ENCODE assay signal across 31 cellular contexts in the genomic region with DNA sequence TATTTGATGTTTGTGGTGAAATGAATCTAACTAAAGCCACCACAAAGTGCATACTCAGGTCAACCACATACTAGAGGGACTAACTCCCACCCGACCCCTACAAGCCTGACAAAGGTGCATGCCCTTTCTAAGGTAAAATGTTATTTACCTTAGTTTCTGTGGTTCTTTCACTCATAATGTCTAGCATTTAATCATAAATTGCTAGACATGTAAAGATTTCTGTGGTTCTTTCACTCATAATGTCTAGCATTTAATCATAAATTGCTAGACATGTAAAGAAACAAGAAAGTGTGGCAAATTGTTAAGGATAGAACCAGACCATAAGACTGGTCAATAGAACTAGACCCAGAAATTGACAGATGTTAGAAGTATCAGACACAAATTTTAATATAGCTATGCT.
A peak's percentile ranks its signal among the peaks of the same experiment; 100 is the strongest.
DNase-seq lines count a peak whose midpoint lies in the region; ATAC-seq, FAIRE-seq and TF ChIP-seq lines count a peak whose summit lies in the region.
"Had no signal": no experiment of that assay in that cellular context is flagged by ENCODE, and none has a peak within 500 bp of the region (broad histone marks: within the 10 kb centered on the region; RNA-seq: fewer than 3 reads in every experiment).

No MANE protein-coding gene starts in this region.

- TF ChIP-seq EP300 in A549 (IDR thresholded peaks at IDR 0.05): no peak

- no peak for TF ChIP-seq POLR2A in A549 (IDR thresholded peaks at IDR 0.05; ENCODE audit: low read length)

- 19% methylated on average over 1 of the region's 1 CpG for WGBS in A549 (ENCODE audit: missing lambda C conversion rate)

- H3K9me3 ChIP-seq in A549 (peaks cover 15% of the 10 kb centered on the region; the same call in 2 of the 3 replicates), HEK293 (ENCODE audit: control insufficient read depth, insufficient read depth, low read depth, low read length) (no peaks in the 10 kb centered on the region), osteoblast (ENCODE audit: low read depth, low read length) (peaks cover 3% of the 10 kb centered on the region)
- H3K9me3 ChIP-seq: BE2C, Caco-2 had no signal

- no peak for ATAC-seq in A549
- ATAC-seq: CD8-positive, alpha-beta T cell had no signal

- no peak for DNase-seq in A549 (ENCODE audit: low read depth in 1 of 2, low spot score in 1 of 2)
- DNase-seq in D721Med (ENCODE audit: insufficient read length, low spot score): no peak
- no peak for DNase-seq in cerebellar nuclear complex (lab: John Stamatoyannopoulos, UW)
- DNase-seq in NCI-H524 (lab: John Stamatoyannopoulos, UW): no peak
- no peak for DNase-seq in osteoblast (ENCODE audit: insufficient read length, low spot score, missing footprints)
- DNase-seq: 8988T; ACHN; AML-193; BE2C; C1 segment of cervical spinal cord; Caco-2; Calu3; CD4-positive, alpha-beta memory T cell; CD4-positive, alpha-beta T cell; CD4-positive, CD25-positive, alpha-beta regulatory T cell; CD8-positive, alpha-beta memory T cell; CD8-positive, alpha-beta T cell; COR-L47; DMS 273 treated with DMSO at 0.1 percent for 48 hours; DMS153; DMS53; DMS79; DMS79 treated with DMSO at 0.1 percent for 48 hours; DND-41; EL had no signal

- no peak overlapping the region for H2AFZ ChIP-seq in osteoblast (ENCODE audit: low read length)

- FAIRE-seq in A549 (lab: Jason Lieb, UNC): peak; percentile 13
- peak; percentile 51 for FAIRE-seq in D721Med (lab: Jason Lieb, UNC)
- FAIRE-seq: A204.1 had no signal

- H3K36me3 ChIP-seq in HEK293 (ENCODE audit: control insufficient read depth in 2 of 2, insufficient read depth in 1 of 2, low read length in 2 of 2) (no peaks in the 10 kb centered on the region), osteoblast (ENCODE audit: insufficient read depth, low read length) (no peaks in the 10 kb centered on the region)
- H3K36me3 ChIP-seq: BE2C; BLaER1; BLaER1 treated with 17β-estradiol and CSF1 and Interleukin-3, amounts not matched to agents 10 nM and 100 nM had no signal

- no peak overlapping the region for H3K4me3 ChIP-seq in A549
- H3K4me3 ChIP-seq in HEK293 (ENCODE audit: low read depth, low read length): no peak overlapping the region
- H3K4me3 ChIP-seq in osteoblast (ENCODE audit: insufficient read depth, low read length): no peak overlapping the region
- H3K4me3 ChIP-seq: BLaER1; BLaER1 treated with 17β-estradiol and CSF1 and Interleukin-3, amounts not matched to agents 10 nM and 100 nM had no signal

- CTCF ChIA-PET in A549 (lab: Yijun Ruan, JAX) (no interaction called here), HEK293 (lab: Yijun Ruan, JAX) (no interaction called here)

- no peak overlapping the region for H3K4me2 ChIP-seq in A549
- H3K4me2 ChIP-seq in osteoblast (ENCODE audit: insufficient read depth, low read length): no peak overlapping the region
- H3K4me2 ChIP-seq: BLaER1; BLaER1 treated with 17β-estradiol and CSF1 and Interleukin-3, amounts not matched to agents 10 nM and 100 nM had no signal

- POLR2A ChIA-PET in A549 (lab: Yijun Ruan, JAX): no interaction called here
- POLR2A ChIA-PET in HEK293 (lab: Yijun Ruan, JAX): interaction anchor here (0.6 kb wide), 1 partner anchor 15 kb away, joined by 3 read pairs; no protein-coding TSS in a partner anchor

- no peaks in the 10 kb centered on the region for H3K79me2 ChIP-seq in osteoblast (ENCODE audit: insufficient read depth, low read length)

- no peaks in the 10 kb centered on the region for H3K27me3 ChIP-seq in osteoblast (ENCODE audit: insufficient read depth, low read length)
- H3K27me3 ChIP-seq: BE2C; BLaER1; BLaER1 treated with 17β-estradiol and CSF1 and Interleukin-3, amounts not matched to agents 10 nM and 100 nM had no signal

- H4K20me1 ChIP-seq in osteoblast (ENCODE audit: insufficient read depth, low read length): no peaks in the 10 kb centered on the region
- H4K20me1 ChIP-seq: BLaER1; BLaER1 treated with 17β-estradiol and CSF1 and Interleukin-3, amounts not matched to agents 10 nM and 100 nM had no signal

- H3K4me1 ChIP-seq in A549 (no peaks in the 10 kb centered on the region), HEK293 (ENCODE audit: control insufficient read depth, insufficient read depth, low read length) (no peaks in the 10 kb centered on the region), osteoblast (ENCODE audit: insufficient read depth, low read length) (no peaks in the 10 kb centered on the region)
- H3K4me1 ChIP-seq: BE2C; BLaER1; BLaER1 treated with 17β-estradiol and CSF1 and Interleukin-3, amounts not matched to agents 10 nM and 100 nM; Caco-2 had no signal

- no peak for TF ChIP-seq RAD21 in A549 (conservative IDR thresholded peaks at IDR 0.05 in 1 of 2, IDR thresholded peaks at IDR 0.05 in 1 of 2)

- no peak for TF ChIP-seq CTCF in A549 (IDR thresholded peaks at IDR 0.05)
- TF ChIP-seq CTCF in D721Med (IDR thresholded peaks at IDR 0.05; ENCODE audit: insufficient read depth, missing control alignments): no peak
- TF ChIP-seq CTCF in HEK293 (tag by site-specific recombination; IDR thresholded peaks at IDR 0.05): no peak
- no peak for TF ChIP-seq CTCF in osteoblast (IDR thresholded peaks at IDR 0.05; ENCODE audit: extremely low read depth, low read depth, low read length)

- no peak overlapping the region for H3K27ac ChIP-seq in A549
- no peak overlapping the region for H3K27ac ChIP-seq in HEK293 (ENCODE audit: extremely low read depth, low read depth, low read length)
- no peak overlapping the region for H3K27ac ChIP-seq in osteoblast (ENCODE audit: low read depth, low read length)
- H3K27ac ChIP-seq: 22Rv1; BLaER1; BLaER1 treated with 17β-estradiol and CSF1 and Interleukin-3, amounts not matched to agents 10 nM and 100 nM; C4-2B had no signal

TF ChIP-seq in A549, 52 proteins besides CTCF, POLR2A, EP300 and RAD21 (continues in another document):
- TF ChIP-seq RARB (CRISPR knock-in tag; IDR thresholded peaks at IDR 0.05) (no peak), SREBF2 (IDR thresholded peaks at IDR 0.05) (no peak), MYC (IDR thresholded peaks at IDR 0.05; ENCODE audit: borderline replicate concordance, low read length) (no peak), ELK1 (IDR thresholded peaks at IDR 0.05; ENCODE audit: low read depth, low read length) (no peak), RFX5 (IDR thresholded peaks at IDR 0.05) (no peak), HDAC2 (IDR thresholded peaks at IDR 0.05) (no peak), RCOR1 (IDR thresholded peaks at IDR 0.05; ENCODE audit: low read depth, low read length) (no peak), PHF8 (IDR thresholded peaks at IDR 0.05; ENCODE audit: borderline replicate concordance, low read depth) (no peak), KDM5A (IDR thresholded peaks at IDR 0.05) (no peak), NPAS2 (CRISPR knock-in tag; IDR thresholded peaks at IDR 0.05; ENCODE audit: borderline replicate concordance) (no peak)
- TF ChIP-seq, protein P1, sequence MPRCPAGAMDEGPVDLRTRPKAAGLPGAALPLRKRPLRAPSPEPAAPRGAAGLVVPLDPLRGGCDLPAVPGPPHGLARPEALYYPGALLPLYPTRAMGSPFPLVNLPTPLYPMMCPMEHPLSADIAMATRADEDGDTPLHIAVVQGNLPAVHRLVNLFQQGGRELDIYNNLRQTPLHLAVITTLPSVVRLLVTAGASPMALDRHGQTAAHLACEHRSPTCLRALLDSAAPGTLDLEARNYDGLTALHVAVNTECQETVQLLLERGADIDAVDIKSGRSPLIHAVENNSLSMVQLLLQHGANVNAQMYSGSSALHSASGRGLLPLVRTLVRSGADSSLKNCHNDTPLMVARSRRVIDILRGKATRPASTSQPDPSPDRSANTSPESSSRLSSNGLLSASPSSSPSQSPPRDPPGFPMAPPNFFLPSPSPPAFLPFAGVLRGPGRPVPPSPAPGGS (IDR thresholded peaks at IDR 0.05): no peak

TF ChIP-seq in HEK293, 187 proteins besides CTCF, POLR2A, EP300 and RAD21 (continues in another document):
- peak; percentile 60 for TF ChIP-seq SETDB1 (IDR thresholded peaks at IDR 0.05; ENCODE audit: insufficient read length, low read length)
- TF ChIP-seq, protein P2, sequence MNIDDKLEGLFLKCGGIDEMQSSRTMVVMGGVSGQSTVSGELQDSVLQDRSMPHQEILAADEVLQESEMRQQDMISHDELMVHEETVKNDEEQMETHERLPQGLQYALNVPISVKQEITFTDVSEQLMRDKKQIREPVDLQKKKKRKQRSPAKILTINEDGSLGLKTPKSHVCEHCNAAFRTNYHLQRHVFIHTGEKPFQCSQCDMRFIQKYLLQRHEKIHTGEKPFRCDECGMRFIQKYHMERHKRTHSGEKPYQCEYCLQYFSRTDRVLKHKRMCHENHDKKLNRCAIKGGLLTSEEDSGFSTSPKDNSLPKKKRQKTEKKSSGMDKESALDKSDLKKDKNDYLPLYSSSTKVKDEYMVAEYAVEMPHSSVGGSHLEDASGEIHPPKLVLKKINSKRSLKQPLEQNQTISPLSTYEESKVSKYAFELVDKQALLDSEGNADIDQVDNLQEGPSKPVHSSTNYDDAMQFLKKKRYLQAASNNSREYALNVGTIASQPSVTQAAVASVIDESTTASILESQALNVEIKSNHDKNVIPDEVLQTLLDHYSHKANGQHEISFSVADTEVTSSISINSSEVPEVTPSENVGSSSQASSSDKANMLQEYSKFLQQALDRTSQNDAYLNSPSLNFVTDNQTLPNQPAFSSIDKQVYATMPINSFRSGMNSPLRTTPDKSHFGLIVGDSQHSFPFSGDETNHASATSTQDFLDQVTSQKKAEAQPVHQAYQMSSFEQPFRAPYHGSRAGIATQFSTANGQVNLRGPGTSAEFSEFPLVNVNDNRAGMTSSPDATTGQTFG (tag by site-specific recombination; IDR thresholded peaks at IDR 0.05; ENCODE audit: borderline replicate concordance): no peak
